In the genomic region with DNA sequence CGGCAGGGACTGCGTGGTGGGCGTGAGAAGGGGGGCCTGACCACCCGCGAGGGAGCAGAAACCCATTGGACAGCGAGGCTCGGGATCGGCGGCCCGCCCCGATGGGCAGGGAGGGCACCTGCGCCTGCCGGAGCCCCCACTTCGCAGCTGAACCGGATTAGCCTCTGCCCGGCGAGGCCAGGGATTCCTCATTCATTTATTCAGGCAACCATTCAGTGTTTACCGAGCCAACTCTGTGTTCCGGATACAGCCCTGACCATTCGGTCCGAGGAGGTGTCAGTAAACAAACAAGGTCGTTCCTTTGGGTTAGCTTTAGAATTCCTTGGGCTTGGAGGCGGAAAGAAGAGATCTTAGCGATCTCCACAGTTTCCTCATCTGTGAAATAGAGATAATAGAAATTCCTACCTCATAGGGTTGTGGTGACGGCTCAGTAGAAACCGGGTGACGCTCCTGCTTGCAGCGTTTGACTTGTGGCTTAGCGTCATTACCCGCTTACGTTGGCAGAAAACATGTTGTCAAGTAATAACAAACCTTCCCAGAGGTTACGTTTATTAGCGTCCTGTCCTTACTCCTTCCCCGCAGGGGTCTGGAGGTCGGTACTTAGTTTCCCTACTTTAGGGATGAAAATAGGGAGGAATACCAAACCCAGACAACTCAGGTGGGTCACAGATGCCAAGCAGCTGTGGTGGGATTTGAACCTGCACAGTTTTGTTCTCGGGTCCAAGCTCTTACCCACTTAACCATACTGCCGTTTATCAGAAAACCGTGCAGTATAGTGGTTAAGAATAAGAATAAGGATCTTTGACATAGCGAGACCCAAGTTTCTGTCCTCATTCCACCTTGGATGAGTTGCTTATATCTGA, we compare ENCODE assay signal across 8 cellular contexts. TPM values are rescaled to one million over a fixed set of nuclear protein-coding genes. Genes with fewer than 3 reads are reported as not detected.
DNase-seq lines count a peak whose midpoint lies in the region; ATAC-seq and TF ChIP-seq lines count a peak whose summit lies in the region.

No MANE protein-coding gene starts in this region.

- ATAC-seq in HG03025 (IDR thresholded peaks at IDR 0.05; ENCODE audit: low FRiP score, unreplicated experiment), result peak; percentile 14
- ATAC-seq in GM19324 (IDR thresholded peaks at IDR 0.05; ENCODE audit: low FRiP score, unreplicated experiment), result no peak

- TF ChIP-seq CTCF in GM13976 (IDR thresholded peaks at IDR 0.05; ENCODE audit: borderline replicate concordance, control extremely low read depth, extremely low read depth, insufficient read depth, missing control alignments), result peak; percentile 7

- in situ Hi-C loops in GM13976 (cut with MboI; ENCODE audit: low sequenced_read_pairs, unreplicated experiment), result no loop called here

- H3K4me3 ChIP-seq in iPS-20b (ENCODE audit: low read length), result peak overlapping the region; percentile 87
- H3K4me3 ChIP-seq in skeletal muscle tissue (ENCODE audit: low read length in 3 of 3), result peak overlapping the region; percentile 91 to 95 (median 92)

- H3K27me3 ChIP-seq in iPS-20b (ENCODE audit: insufficient read depth, low read length) (no peaks in the 10 kb centered on the region), skeletal muscle tissue (ENCODE audit: control insufficient read depth in 3 of 3, insufficient read depth in 3 of 3, low read length in 3 of 3) (no peaks in the 10 kb centered on the region)

- DNase-seq in GM13976 (ENCODE audit: low spot score) (peak; percentile 75), NCI-H2107 (lab: John Stamatoyannopoulos, UW) (peak; percentile 72), UCSD-AML1 (lab: John Stamatoyannopoulos, UW; ENCODE audit: unreplicated experiment) (peak; percentile 80), brain pericyte (ENCODE audit: low read depth, low spot score) (peak; percentile 83)

- H3K9me3 ChIP-seq in iPS-20b (ENCODE audit: insufficient read depth, low read depth, low read length) (no peaks in the 10 kb centered on the region), skeletal muscle tissue (ENCODE audit: control insufficient read depth in 3 of 3, low read length in 3 of 3) (no peaks in the 10 kb centered on the region)

- H3K9ac ChIP-seq in iPS-20b (ENCODE audit: low read depth, low read length), result peak overlapping the region; percentile 87
- H3K9ac ChIP-seq in skeletal muscle tissue (ENCODE audit: low read depth in 1 of 3, low read length in 3 of 3), result peak overlapping the region; percentile 91 to 97 (median 96)

- peak overlapping the region; percentile 68 for H3K27ac ChIP-seq in iPS-20b (ENCODE audit: low read length)
- peak overlapping the region; percentile 97 for H3K27ac ChIP-seq in skeletal muscle tissue (ENCODE audit: low read depth, low read length)

- H3K36me3 ChIP-seq in iPS-20b (ENCODE audit: insufficient read depth, low read depth, low read length), result peaks cover 14% of the 10 kb centered on the region
- H3K36me3 ChIP-seq in skeletal muscle tissue (ENCODE audit: control insufficient read depth in 3 of 3, insufficient read depth in 3 of 3, low read length in 3 of 3), result peaks cover 5 to 10% (median 7%) of the 10 kb centered on the region in 3 donors

- H3K4me1 ChIP-seq in iPS-20b (ENCODE audit: insufficient read depth, low read length) (no peaks in the 10 kb centered on the region; the same call in 1 of the 2 replicates), skeletal muscle tissue (ENCODE audit: control insufficient read depth in 3 of 3, insufficient read depth in 3 of 3, low read length in 3 of 3) (peaks cover 20 to 37% (median 22%) of the 10 kb centered on the region in 3 donors)

RNA-seq across cellular contexts. Expression of a gene that starts 0.9 kb away (rescaled TPM):
- total RNA-seq in skeletal muscle tissue, result 22.4 TPM
